ENCODE assay signal across 31 cellular contexts in genomic region chr9:17433526-17433925, GRCh38.
"Had no signal": no experiment of that assay in that cellular context is flagged by ENCODE, and none has a peak within 500 bp of the region (broad histone marks: within the 10 kb centered on the region; RNA-seq: fewer than 3 reads in every experiment).

No MANE protein-coding gene starts in this region.

- H3K9me3 ChIP-seq: body of pancreas had no signal

- H3K4me3 ChIP-seq: adrenal gland, ascending aorta, body of pancreas, breast epithelium, cardiac muscle cell had no signal

- H3K4me1 ChIP-seq: adrenal gland, ascending aorta, body of pancreas, breast epithelium had no signal

- ATAC-seq: activated naive CD4-positive, alpha-beta T cell treated with anti-CD3 and anti-CD28 coated beads, Interleukin-2, amount 50 U/mL, for 72 hours; activated naive CD8-positive, alpha-beta T cell treated with anti-CD3 and anti-CD28 coated beads, Interleukin-2, amount 50 U/mL, for 24 hours; activated T-cell treated with anti-CD3 and anti-CD28 coated beads, Interleukin-2, amount 50 U/mL, for 4 hours; activated T-cell treated with anti-CD3 and anti-CD28 coated beads, Interleukin-2, amount 50 U/mL, for 72 hours; activated T-helper 17 cell treated with anti-CD3 and anti-CD28 coated beads, Interleukin-2, amount 50 U/mL, for 72 hours; body of pancreas had no signal

- H3K27me3 ChIP-seq: adrenal gland, ascending aorta, body of pancreas, brain microvascular endothelial cell, breast epithelium, cardiac muscle cell had no signal

- H3K36me3 ChIP-seq: adrenal gland, ascending aorta, brain microvascular endothelial cell, breast epithelium, cardiac muscle cell had no signal

- H3K27ac ChIP-seq: adrenal gland, ascending aorta, body of pancreas, brain microvascular endothelial cell, breast epithelium, cardiac muscle cell had no signal

- DNase-seq: activated effector memory CD4-positive, alpha-beta T cell treated with anti-CD3 and anti-CD28 coated beads, Interleukin-2, amount 50 U/mL, for 16 hours; activated effector memory CD4-positive, alpha-beta T cell treated with Interleukin-2 at 50 U/mL for 16 hours; activated gamma-delta T cell; activated gamma-delta T cell treated with Interleukin-2 at 50 U/mL for 16 hours; activated naive CD4-positive, alpha-beta T cell; activated naive CD4-positive, alpha-beta T cell treated with anti-CD3 and anti-CD28 coated beads for 36 hours; activated naive CD4-positive, alpha-beta T cell treated with anti-CD3 and anti-CD28 coated beads, Interleukin-2, amount 10 ng/mL, durations not matched to agents 7 days and 5 days; activated naive CD4-positive, alpha-beta T cell treated with anti-CD3 and anti-CD28 coated beads, Interleukin-2, amount 50 U/mL, for 16 hours; activated naive CD4-positive, alpha-beta T cell treated with Interleukin-2 at 50 U/mL for 16 hours; activated naive CD8-positive, alpha-beta T cell treated with anti-CD3 and anti-CD28 coated beads for 36 hours; activated naive CD8-positive, alpha-beta T cell treated with anti-CD3 and anti-CD28 coated beads, Interleukin-2, amount 10 ng/mL, durations not matched to agents 7 days and 5 days; activated naive CD8-positive, alpha-beta T cell treated with anti-CD3 and anti-CD28 coated beads, Interleukin-2, amount 50 U/mL, for 24 hours; activated T-cell treated with anti-CD3 and anti-CD28 coated beads, Interleukin-2, amount 50 U/mL, for 24 hours; activated T-cell treated with anti-CD3 and anti-CD28 coated beads, Interleukin-2, amount 50 U/mL, for 4 hours; activated T-cell treated with anti-CD3 and anti-CD28 coated beads, Interleukin-2, amount 50 U/mL, for 48 hours; activated T-cell treated with anti-CD3 and anti-CD28 coated beads, Interleukin-2, amount 50 U/mL, for 72 hours; adrenal gland; amniotic stem cell; amygdala; anterior cingulate cortex; aorta; body of pancreas; brain microvascular endothelial cell; caudate nucleus; central memory CD4-positive, alpha-beta T cell; cerebellar nuclear complex had no signal
